Comparison of ENCODE assay signal across 14 cellular contexts in the genomic region with DNA sequence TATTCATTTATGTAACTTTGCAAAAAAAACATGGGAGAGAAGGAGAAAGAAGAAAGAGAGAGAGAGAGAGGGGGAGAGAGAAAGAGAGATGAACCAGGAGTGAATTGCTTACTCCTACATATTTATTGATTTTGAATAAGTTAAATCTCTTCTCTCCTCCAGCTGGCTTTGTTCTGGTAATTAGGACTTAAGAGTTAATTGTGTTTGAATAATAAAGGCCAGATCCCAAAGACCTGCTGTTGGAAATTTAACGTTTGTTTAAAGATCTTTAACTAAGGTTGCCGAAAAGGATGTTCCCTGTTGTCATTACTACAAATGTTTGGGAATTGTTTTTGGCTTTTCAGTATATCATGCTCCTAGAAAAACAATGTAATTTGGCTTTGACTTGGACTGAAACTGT.
DNase-seq lines count a peak whose midpoint lies in the region; ATAC-seq and TF ChIP-seq lines count a peak whose summit lies in the region.
"Had no signal": no experiment of that assay in that cellular context is flagged by ENCODE, and none has a peak within 500 bp of the region (broad histone marks: within the 10 kb centered on the region; RNA-seq: fewer than 3 reads in every experiment).

No MANE protein-coding gene starts in this region.

- no peak overlapping the region for H3K23ac ChIP-seq in H9 (ENCODE audit: insufficient read length, low read depth, low read length)

- H3K4me3 Mint-ChIP-seq in H9, result peak overlapping the region in 1 of 2 experiments; percentile 53; a peak in 2 of 5 replicates
- H3K4me3 Mint-ChIP-seq in WTC11, result peak overlapping the region; percentile 45; the same call in 1 of the 2 replicates
- no peak overlapping the region for H3K4me3 Mint-ChIP-seq in neural progenitor cell

- H3K9ac ChIP-seq in H9 (ENCODE audit: extremely low read depth, insufficient read length, low read length) (no peak overlapping the region), HUES64 (ENCODE audit: low read depth, low read length) (no peak overlapping the region), neural progenitor cell (no peak overlapping the region)

- H3F3A ChIP-seq in neural progenitor cell (ENCODE audit: low read depth), result no peaks in the 10 kb centered on the region

- H3K4me1 Mint-ChIP-seq in H9 (peaks cover 25% of the 10 kb centered on the region in 2 experiments), WTC11 (peaks cover 28% of the 10 kb centered on the region), neural progenitor cell (peaks cover 4% of the 10 kb centered on the region)

- no peak overlapping the region for H3K14ac ChIP-seq in H9 (ENCODE audit: insufficient read depth, low read length)

- H3K79me1 ChIP-seq in H9 (ENCODE audit: insufficient read depth, low read depth, low read length, poor library complexity, severe bottlenecking), result no peaks in the 10 kb centered on the region

- DNase-seq in H9, result no peak
- DNase-seq in WTC11 (ENCODE audit: low spot score), result no peak
- peak; percentile 15 for DNase-seq in neural progenitor cell (ENCODE audit: low spot score)
- no peak for DNase-seq in body of pancreas
- no peak for DNase-seq in H7
- no peak for DNase-seq in cerebellar nuclear complex (lab: John Stamatoyannopoulos, UW)
- DNase-seq: BE2C; CD4-positive, alpha-beta memory T cell; DND-41; GDM1 had no signal

- H3K4me2 ChIP-seq in H9 (ENCODE audit: insufficient read depth, insufficient read length, low read length) (no peak overlapping the region), neural progenitor cell (peak overlapping the region; percentile 40)
- H3K4me2 ChIP-seq: A549 had no signal

- H3K23me2 ChIP-seq in H9 (ENCODE audit: insufficient read length, low read depth, low read length, poor library complexity, severe bottlenecking), result peaks cover 2% of the 10 kb centered on the region

- no peak overlapping the region for H2BK15ac ChIP-seq in H9 (ENCODE audit: low read depth, low read length)

- H3K27ac ChIP-seq in H9 (ENCODE audit: insufficient read length, low read depth, low read length), result no peak overlapping the region
- H3K27ac ChIP-seq in HUES64 (ENCODE audit: low read depth, low read length), result peak overlapping the region; percentile 66; the same call in 1 of the 2 replicates
- peak overlapping the region; percentile 1 for H3K27ac ChIP-seq in neural progenitor cell
- no peak overlapping the region for H3K27ac ChIP-seq in body of pancreas
- H3K27ac ChIP-seq: A549, C4-2B had no signal

- H2AFZ ChIP-seq in H9 (ENCODE audit: low read length) (no peak overlapping the region), neural progenitor cell (replicated peaks) (peak overlapping the region; percentile 90)

- no peak overlapping the region for H2BK12ac ChIP-seq in H9 (ENCODE audit: insufficient read length, low read depth, low read length)

- H3K4me1 ChIP-seq in H9 (ENCODE audit: insufficient read depth, low read length), result no peaks in the 10 kb centered on the region
- peaks cover 17% of the 10 kb centered on the region for H3K4me1 ChIP-seq in HUES64 (ENCODE audit: insufficient read depth, low read length)
- peaks cover 12% of the 10 kb centered on the region for H3K4me1 ChIP-seq in neural progenitor cell
- H3K4me1 ChIP-seq in body of pancreas, result no peaks in the 10 kb centered on the region
- H3K4me1 ChIP-seq: A549, BE2C had no signal

- H3K36me3 ChIP-seq in HUES64 (ENCODE audit: insufficient read depth, low read length), result no peaks in the 10 kb centered on the region
- H3K36me3 ChIP-seq in neural progenitor cell, result no peaks in the 10 kb centered on the region
- H3K36me3 ChIP-seq in body of pancreas (replicated peaks in 1 of 2; ENCODE audit: insufficient read depth in 1 of 2, low read depth in 2 of 2), result no peaks in the 10 kb centered on the region
- H3K36me3 ChIP-seq in H7 (replicated peaks; ENCODE audit: control insufficient read depth, insufficient read depth, low read length), result no peaks in the 10 kb centered on the region
- H3K36me3 ChIP-seq: BE2C had no signal

- H3K79me2 ChIP-seq in H9 (ENCODE audit: insufficient read depth, low read length) (no peaks in the 10 kb centered on the region), neural progenitor cell (ENCODE audit: low read depth) (no peaks in the 10 kb centered on the region)

- TF ChIP-seq CTCF in H9 (conservative IDR thresholded peaks at IDR 0.05) (no peak), WTC11 (IDR thresholded peaks at IDR 0.05) (no peak), neural progenitor cell (IDR thresholded peaks at IDR 0.05) (no peak), body of pancreas (IDR thresholded peaks at IDR 0.05) (no peak)

- H3K27ac Mint-ChIP-seq in H9, result peak overlapping the region; percentile 63 to 95 (median 86); a peak in 5 of 7 replicates
- peak overlapping the region; percentile 94 for H3K27ac Mint-ChIP-seq in WTC11
- no peak overlapping the region for H3K27ac Mint-ChIP-seq in neural progenitor cell
- H3K27ac Mint-ChIP-seq: CD4-positive, alpha-beta memory T cell had no signal

- H3K27me3 ChIP-seq in H9 (ENCODE audit: insufficient read depth, low read length) (no peaks in the 10 kb centered on the region), HUES64 (ENCODE audit: insufficient read depth, low read length) (no peaks in the 10 kb centered on the region), neural progenitor cell (no peaks in the 10 kb centered on the region), body of pancreas (no peaks in the 10 kb centered on the region), H7 (ENCODE audit: control insufficient read depth, insufficient read depth, low read length) (no peaks in the 10 kb centered on the region)
- H3K27me3 ChIP-seq: BE2C had no signal

- no peak overlapping the region for H4K91ac ChIP-seq in H9 (ENCODE audit: insufficient read length, low read depth, low read length)

- no peak overlapping the region for H3K18ac ChIP-seq in H9 (ENCODE audit: insufficient read length, low read depth, low read length)

- H2BK120ac ChIP-seq in H9 (ENCODE audit: low read depth, low read length, poor library complexity, severe bottlenecking), result no peak overlapping the region

- H2BK5ac ChIP-seq in H9 (ENCODE audit: insufficient read length, low read length), result no peak overlapping the region

- ATAC-seq in WTC11 (no peak; the same call in 1 of the 2 replicates), body of pancreas (no peak)
- ATAC-seq: A549, K562 had no signal

- no peak overlapping the region for H2BK20ac ChIP-seq in H9 (ENCODE audit: low read depth, low read length, poor library complexity, severe bottlenecking)

- H4K5ac ChIP-seq in H9 (ENCODE audit: insufficient read length, low read depth, low read length), result no peak overlapping the region

- CTCF ChIA-PET in WTC11 (lab: Charles Lee), result no interaction called here

- intact Hi-C loops in body of pancreas (cut with DNase I), result no loop called here

- POLR2A ChIA-PET in WTC11 (lab: Charles Lee), result no interaction called here

- H2AK5ac ChIP-seq in H9 (ENCODE audit: insufficient read length, low read length), result no peak overlapping the region

- no CpG with 5 or more reads among the region's 2 CpGs for WGBS in H9 (ENCODE audit: extremely low coverage, insufficient read length, low lambda C conversion rate)
- 15% methylated on average over 2 of the region's 2 CpGs for WGBS in HUES64
- 22 to 35% methylated on average over 2 of the region's 2 CpGs for WGBS in body of pancreas, 2 donors

- H3K27me3 Mint-ChIP-seq in H9 (ENCODE audit: low read depth) (no peaks in the 10 kb centered on the region), WTC11 (ENCODE audit: low read depth) (peaks cover 30% of the 10 kb centered on the region), neural progenitor cell (ENCODE audit: insufficient read depth, low read depth) (no peaks in the 10 kb centered on the region)
- H3K27me3 Mint-ChIP-seq: CD4-positive, alpha-beta memory T cell had no signal

- H3T11ph ChIP-seq in H9 (ENCODE audit: low read length), result no peak overlapping the region

- H3K9me3 Mint-ChIP-seq in H9 (peaks cover 6 to 9% of the 10 kb centered on the region in 2 experiments; a peak in 4 of 5 replicates), WTC11 (peaks cover 24% of the 10 kb centered on the region), neural progenitor cell (peaks cover 2% of the 10 kb centered on the region)

- no peak for TF ChIP-seq POLR2A in body of pancreas (IDR thresholded peaks at IDR 0.05)

- H4K20me1 ChIP-seq in H9 (ENCODE audit: control insufficient read depth, insufficient read depth, insufficient read length), result no peaks in the 10 kb centered on the region
- no peaks in the 10 kb centered on the region for H4K20me1 ChIP-seq in neural progenitor cell (ENCODE audit: low read depth)

- no peak overlapping the region for H3K56ac ChIP-seq in H9 (ENCODE audit: insufficient read length, low read depth, low read length)

- no peak overlapping the region for H3K4ac ChIP-seq in H9 (ENCODE audit: low read depth, low read length)

- H3K4me3 ChIP-seq in HUES64 (ENCODE audit: low read length) (peak overlapping the region; percentile 2; the same call in 1 of the 2 replicates), neural progenitor cell (no peak overlapping the region), body of pancreas (no peak overlapping the region), H7 (ENCODE audit: insufficient read depth, low read depth, low read length) (no peak overlapping the region)
- H3K4me3 ChIP-seq: A549, K562 had no signal

- H3K9me3 ChIP-seq in H9 (ENCODE audit: control insufficient read depth, low read depth, low read length) (no peaks in the 10 kb centered on the region), HUES64 (ENCODE audit: insufficient read depth, low read depth, low read length) (no peaks in the 10 kb centered on the region), neural progenitor cell (ENCODE audit: low read depth) (no peaks in the 10 kb centered on the region), body of pancreas (no peaks in the 10 kb centered on the region)
- H3K9me3 ChIP-seq: A549, BE2C had no signal

- peaks cover 10 to 37% (median 23%) of the 10 kb centered on the region in 3 experiments for H3K36me3 Mint-ChIP-seq in H9 (ENCODE audit: insufficient read depth in 1 of 3, low read depth in 3 of 3)
- peaks cover 11% of the 10 kb centered on the region for H3K36me3 Mint-ChIP-seq in WTC11
- no peaks in the 10 kb centered on the region for H3K36me3 Mint-ChIP-seq in neural progenitor cell
- H3K36me3 Mint-ChIP-seq: CD4-positive, alpha-beta memory T cell had no signal

- H4K8ac ChIP-seq in H9 (replicated peaks; ENCODE audit: insufficient read length, low read depth, low read length), result no peak overlapping the region

Comparison
In these comparisons a context has a peak if more than half of its experiments do, and no peak if none do; other contexts are left out.
1. H3K27ac ChIP-seq: peak in HUES64 (single experiment) and neural progenitor cell (single experiment); none in H9 (single experiment) and body of pancreas (0 of 4).